In genomic region chr7:80722596-80723141, GRCh38 we compare ENCODE assay signal across 9 cellular contexts.
DNase-seq lines count a peak whose midpoint lies in the region; ATAC-seq and TF ChIP-seq lines count a peak whose summit lies in the region.
"Had no signal": no experiment of that assay in that cellular context is flagged by ENCODE, and none has a peak within 500 bp of the region (broad histone marks: within the 10 kb centered on the region; RNA-seq: fewer than 3 reads in every experiment).

No MANE protein-coding gene starts in this region.

- intact Hi-C loops in sciatic nerve (cut with DNase I) = no loop called here

- no peak for TF ChIP-seq CTCF in endothelial cell (IDR thresholded peaks at IDR 0.05; ENCODE audit: unreplicated experiment)

- no peaks in the 10 kb centered on the region for H3K36me3 Mint-ChIP-seq in endothelial cell (ENCODE audit: low read depth, unreplicated experiment)

- H3K27ac Mint-ChIP-seq in endothelial cell (ENCODE audit: unreplicated experiment) = no peak overlapping the region

- H3K27me3 Mint-ChIP-seq in endothelial cell (ENCODE audit: unreplicated experiment) = no peaks in the 10 kb centered on the region

- no peaks in the 10 kb centered on the region for H3K4me1 Mint-ChIP-seq in endothelial cell (ENCODE audit: unreplicated experiment)

- no peaks in the 10 kb centered on the region for H3K9me3 Mint-ChIP-seq in endothelial cell (ENCODE audit: unreplicated experiment)

- H3K4me3 Mint-ChIP-seq in endothelial cell (ENCODE audit: unreplicated experiment) = no peak overlapping the region

- peak; percentile 89 for ATAC-seq in sciatic nerve
- no peak for ATAC-seq in GM18511 (IDR thresholded peaks at IDR 0.05; ENCODE audit: unreplicated experiment)
- ATAC-seq in GM21717 (IDR thresholded peaks at IDR 0.05; ENCODE audit: unreplicated experiment) = no peak

- DNase-seq in GM04503 (ENCODE audit: low read depth) (peak; percentile 100), SW 1271 (lab: John Stamatoyannopoulos, UW) (peak; percentile 90 to 98), glomerular visceral epithelial cell (ENCODE audit: extremely low spot score) (peak; percentile 96), sciatic nerve (ENCODE audit: low spot score) (no peak), activated gamma-delta T cell (lab: John Stamatoyannopoulos, UW) (no peak), endothelial cell (ENCODE audit: low spot score) (no peak)
- DNase-seq: effector memory CD4-positive, alpha-beta T cell had no signal

Comparison
In these comparisons a context has a peak if more than half of its experiments do, and no peak if none do; other contexts are left out.
1. DNase-seq: peak in GM04503 (single experiment), SW 1271 (2 of 2) and glomerular visceral epithelial cell (single experiment); none in sciatic nerve (single experiment), activated gamma-delta T cell (single experiment) and endothelial cell (single experiment).